24 cellular contexts compared by ENCODE assay signal in the genomic region with DNA sequence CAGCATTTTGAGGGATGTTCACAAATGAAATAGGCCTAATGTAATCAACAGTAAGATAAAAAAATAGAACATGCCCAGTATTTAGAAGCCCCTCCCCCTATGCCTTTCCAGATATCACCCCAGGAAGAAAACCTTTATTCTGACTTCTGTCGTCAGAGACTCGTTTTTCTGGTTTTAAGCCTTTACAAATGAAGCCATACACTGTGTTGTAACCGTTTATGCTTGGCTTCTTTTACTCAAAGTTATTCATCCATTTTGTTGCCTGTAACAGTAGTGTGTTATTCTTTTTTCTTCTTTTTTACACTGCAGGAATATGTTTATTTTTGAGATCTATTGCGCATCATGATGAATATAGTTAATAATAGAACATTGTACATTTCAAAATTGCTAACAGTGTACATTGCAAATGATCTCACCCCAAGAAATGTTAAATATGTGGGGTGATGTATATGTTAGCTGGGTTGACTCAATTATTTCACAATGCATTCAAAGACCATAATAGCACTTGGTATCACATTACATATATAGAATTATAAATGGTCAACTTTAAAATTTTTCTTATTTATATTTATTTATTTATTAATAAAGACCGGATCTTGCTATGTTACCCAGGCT. TPM values are rescaled to one million over a fixed set of nuclear protein-coding genes. Genes with fewer than 3 reads are reported as not detected.
DNase-seq lines count a peak whose midpoint lies in the region; ATAC-seq and TF ChIP-seq lines count a peak whose summit lies in the region.
"Had no signal": no experiment of that assay in that cellular context is flagged by ENCODE, and none has a peak within 500 bp of the region (broad histone marks: within the 10 kb centered on the region; RNA-seq: fewer than 3 reads in every experiment).

No MANE protein-coding gene starts in this region.

- no peaks in the 10 kb centered on the region for H3K4me1 ChIP-seq in body of pancreas
- no peaks in the 10 kb centered on the region for H3K4me1 ChIP-seq in mesenchymal stem cell (ENCODE audit: control insufficient read depth, insufficient read depth, low read depth, low read length)
- H3K4me1 ChIP-seq in right cardiac atrium (ENCODE audit: control insufficient read depth, insufficient read depth, low read length): no peaks in the 10 kb centered on the region
- H3K4me1 ChIP-seq: BE2C, lower lobe of right lung, Peyer's patch, tibial nerve had no signal

- H2AFZ ChIP-seq in mesenchymal stem cell (ENCODE audit: low read depth, low read length): no peak overlapping the region

- intact Hi-C loops in body of pancreas (cut with DNase I): loop anchor here (10.0 kb wide), 1 partner anchor 413 kb away; no protein-coding TSS in a partner anchor
- intact Hi-C loops in right cardiac atrium (cut with DNase I): no loop called here

- no peaks in the 10 kb centered on the region for H3K27me3 ChIP-seq in body of pancreas
- peaks cover 0 to 4% of the 10 kb centered on the region in 2 experiments for H3K27me3 ChIP-seq in mesenchymal stem cell (ENCODE audit: control insufficient read depth in 1 of 2, insufficient read depth in 1 of 2, low read length in 2 of 2)
- no peaks in the 10 kb centered on the region for H3K27me3 ChIP-seq in right cardiac atrium (ENCODE audit: control insufficient read depth, insufficient read depth)
- H3K27me3 ChIP-seq: BE2C, Peyer's patch, tibial nerve had no signal

- H3K4me3 ChIP-seq in body of pancreas (no peak overlapping the region), mesenchymal stem cell (ENCODE audit: insufficient read depth in 1 of 2, low read depth in 1 of 2, low read length in 2 of 2) (no peak overlapping the region), right cardiac atrium (ENCODE audit: low read length) (no peak overlapping the region)
- H3K4me3 ChIP-seq: lower lobe of right lung, Peyer's patch, tibial nerve had no signal

- no peak overlapping the region for H4K91ac ChIP-seq in mesenchymal stem cell (ENCODE audit: low read length)

- peak; percentile 93 for DNase-seq in DMS53 (lab: John Stamatoyannopoulos, UW)
- DNase-seq in HS-5 (ENCODE audit: low read depth): peak; percentile 64
- no peak for DNase-seq in body of pancreas
- DNase-seq in mesenchymal stem cell: peak; percentile 23
- DNase-seq in right cardiac atrium: no peak
- DNase-seq: activated CD4-positive, alpha-beta T cell treated with anti-CD3 and anti-CD28 coated beads for 48 hours; activated naive CD4-positive, alpha-beta T cell treated with anti-CD3 and anti-CD28 coated beads, Interleukin-2, amount 10 ng/mL, durations not matched to agents 7 days and 5 days; activated T-cell treated with anti-CD3 and anti-CD28 coated beads, Interleukin-2, amount 50 U/mL, for 48 hours; anterior cingulate cortex; BE2C; caudate nucleus; COR-L47; H9; lower lobe of right lung; NCI-H1930; NK-92 treated with Interleukin-12 subunit alpha and Interleukin-12 subunit beta, amount 100 ng/mL, for 24 hours; Peyer's patch; stimulated activated CD4-positive, alpha-beta T cell treated with anti-CD3 and anti-CD28 coated beads, Interleukin-4, amount 100 ng/mL, for 4 hours; T-helper 2 cell had no signal

- H2BK5ac ChIP-seq in mesenchymal stem cell (ENCODE audit: low read depth, low read length, poor library complexity, severe bottlenecking): no peak overlapping the region

- 47 to 51% methylated on average over 5 of the region's 5 CpGs for WGBS in body of pancreas, 2 donors
- 82% methylated on average over 4 of the region's 5 CpGs for WGBS in mesenchymal stem cell
- 74% methylated on average over 5 of the region's 5 CpGs for WGBS in right cardiac atrium

- no peak for TF ChIP-seq CTCF in body of pancreas (IDR thresholded peaks at IDR 0.05)

- no peak for TF ChIP-seq POLR2A in body of pancreas (IDR thresholded peaks at IDR 0.05)

- no peak overlapping the region for H3K4me2 ChIP-seq in mesenchymal stem cell (ENCODE audit: low read length, poor library complexity, severe bottlenecking)
- H3K4me2 ChIP-seq: KMS-11 had no signal

- H3K27ac ChIP-seq in body of pancreas (no peak overlapping the region), mesenchymal stem cell (ENCODE audit: low read length, poor library complexity, severe bottlenecking) (no peak overlapping the region), right cardiac atrium (ENCODE audit: low read length) (no peak overlapping the region)
- H3K27ac ChIP-seq: KMS-11, lower lobe of right lung, Peyer's patch, tibial nerve had no signal

- H3K14ac ChIP-seq in mesenchymal stem cell (ENCODE audit: low read length in 2 of 2): no peak overlapping the region

- H4K8ac ChIP-seq in mesenchymal stem cell (ENCODE audit: low read length): no peak overlapping the region

- no peaks in the 10 kb centered on the region for H3K79me1 ChIP-seq in mesenchymal stem cell (replicated peaks; ENCODE audit: low read length, poor library complexity, severe bottlenecking)

- ATAC-seq in body of pancreas: peak; percentile 42
- ATAC-seq in HG03135 (IDR thresholded peaks at IDR 0.05; ENCODE audit: unreplicated experiment): no peak
- no peak for ATAC-seq in GM19328 (IDR thresholded peaks at IDR 0.05; ENCODE audit: unreplicated experiment)
- ATAC-seq in right cardiac atrium: no peak
- ATAC-seq in HG02870 (IDR thresholded peaks at IDR 0.05; ENCODE audit: unreplicated experiment): no peak
- ATAC-seq: lower lobe of right lung had no signal

- H3K18ac ChIP-seq in mesenchymal stem cell (ENCODE audit: low read depth in 1 of 2, low read length in 2 of 2): no peak overlapping the region

- no peak overlapping the region for H2BK120ac ChIP-seq in mesenchymal stem cell (ENCODE audit: low read depth, low read length)

- H3K36me3 ChIP-seq in body of pancreas (replicated peaks in 1 of 2; ENCODE audit: insufficient read depth in 1 of 2, low read depth in 2 of 2) (no peaks in the 10 kb centered on the region), mesenchymal stem cell (ENCODE audit: control insufficient read depth in 1 of 2, insufficient read depth in 2 of 2, low read depth in 1 of 2, low read length in 2 of 2) (no peaks in the 10 kb centered on the region)
- H3K36me3 ChIP-seq: BE2C, lower lobe of right lung, Peyer's patch, tibial nerve had no signal

- H2BK12ac ChIP-seq in mesenchymal stem cell (ENCODE audit: low read length in 2 of 2): no peak overlapping the region

- H3K4ac ChIP-seq in mesenchymal stem cell (ENCODE audit: low read depth in 1 of 2, low read length in 2 of 2): no peak overlapping the region

- H3K23ac ChIP-seq in mesenchymal stem cell (ENCODE audit: low read length in 2 of 2): no peak overlapping the region

- no peak overlapping the region for H2BK15ac ChIP-seq in mesenchymal stem cell (ENCODE audit: low read depth, poor library complexity, severe bottlenecking)

- no peak overlapping the region for H3K9ac ChIP-seq in mesenchymal stem cell (ENCODE audit: low read length)
- H3K9ac ChIP-seq: KMS-11 had no signal

- no peak overlapping the region for H2AK5ac ChIP-seq in mesenchymal stem cell (ENCODE audit: low read length, severe bottlenecking)

- H3K9me3 ChIP-seq in body of pancreas: no peaks in the 10 kb centered on the region
- no peaks in the 10 kb centered on the region for H3K9me3 ChIP-seq in mesenchymal stem cell (ENCODE audit: control insufficient read depth, low read length)
- H3K9me3 ChIP-seq in right cardiac atrium (ENCODE audit: control insufficient read depth, low read length): no peaks in the 10 kb centered on the region
- H3K9me3 ChIP-seq: BE2C, lower lobe of right lung, Peyer's patch, tibial nerve had no signal

RNA-seq across cellular contexts. Expression of gene PNPT1, which starts 28.1 kb away (rescaled TPM):
- total RNA-seq in body of pancreas (10 to 100 TPM in 1 of 2 donors, 1 to 10 TPM in 1; 5.6 to 10.1 TPM), right cardiac atrium (10 to 100 TPM; 17.7 to 23.5 (median 21.8) TPM)
- polyA plus RNA-seq in mesenchymal stem cell (2013, experiment 1 of 2): 7.7 TPM
- polyA plus RNA-seq in mesenchymal stem cell (2013, experiment 2 of 2): 7.5 TPM
- polyA plus RNA-seq in right cardiac atrium: 11.7 TPM

Comparison
In these comparisons a context has a peak if more than half of its experiments do, and no peak if none do; other contexts are left out.
1. DNase-seq: peak in DMS53 (single experiment), HS-5 (single experiment) and mesenchymal stem cell (single experiment); none in body of pancreas (0 of 4) and right cardiac atrium (0 of 3).